In genomic region chr14:60161176-60162107, GRCh38 we compare ENCODE assay signal across 8 cellular contexts. TPM values are rescaled to one million over a fixed set of nuclear protein-coding genes. Genes with fewer than 3 reads are reported as not detected.
A peak's percentile ranks its signal among the peaks of the same experiment; 100 is the strongest.
DNase-seq lines count a peak whose midpoint lies in the region; ATAC-seq, FAIRE-seq and TF ChIP-seq lines count a peak whose summit lies in the region.

No MANE protein-coding gene starts in this region.

- intact Hi-C loops in activated CD4-positive, alpha-beta memory T cell treated with anti-CD3 and anti-CD28 coated beads for 36 hours (cut with micrococcal nuclease): loop anchor here (1.0 to 10.0 kb wide), 2 partner anchors 9 to 677 kb away; partner anchors contain the start of genes JKAMP and L3HYPDH
- intact Hi-C loops in spleen (cut with DNase I; ENCODE audit: low total_unique reads): loop anchor here (5.0 kb wide), 1 partner anchor 69 kb away; the partner anchor contains the start of gene PCNX4

- CTCF ChIA-PET in activated CD4-positive, alpha-beta memory T cell treated with anti-CD3 and anti-CD28 coated beads for 36 hours (lab: Charles Lee): interaction anchor here (0.8 kb wide), 1 partner anchor 197 kb away, joined by 3 read pairs; no protein-coding TSS in a partner anchor
- CTCF ChIA-PET in activated CD4-positive, alpha-beta memory T cell treated with anti-CD3 and anti-CD28 coated beads, Interleukin-2, amount 10 ng/mL, durations not matched to agents 7 days and 5 days (lab: Charles Lee): interaction anchor here (0.8 to 5.6 kb wide), 4 partner anchors 10 to 196 kb away, joined by 3 to 35 read pairs (median 4); no protein-coding TSS in a partner anchor

- no peak overlapping the region for H3K4me3 Mint-ChIP-seq in activated CD4-positive, alpha-beta memory T cell treated with anti-CD3 and anti-CD28 coated beads for 36 hours
- H3K4me3 Mint-ChIP-seq in activated CD4-positive, alpha-beta memory T cell treated with anti-CD3 and anti-CD28 coated beads, Interleukin-2, amount 10 ng/mL, durations not matched to agents 7 days and 5 days: no peak overlapping the region

- peaks cover 8% of the 10 kb centered on the region for H3K36me3 Mint-ChIP-seq in activated CD4-positive, alpha-beta memory T cell treated with anti-CD3 and anti-CD28 coated beads for 36 hours
- H3K36me3 Mint-ChIP-seq in activated CD4-positive, alpha-beta memory T cell treated with anti-CD3 and anti-CD28 coated beads, Interleukin-2, amount 10 ng/mL, durations not matched to agents 7 days and 5 days (ENCODE audit: low read depth): peaks cover 35% of the 10 kb centered on the region

- H3K36me3 ChIP-seq in spleen: no peaks in the 10 kb centered on the region

- TF ChIP-seq POLR2A in spleen (IDR thresholded peaks at IDR 0.05): no peak
- TF ChIP-seq POLR2A in H54 (IDR thresholded peaks at IDR 0.05; ENCODE audit: low read depth, low read length): no peak

- H3K27me3 Mint-ChIP-seq in activated CD4-positive, alpha-beta memory T cell treated with anti-CD3 and anti-CD28 coated beads for 36 hours: no peaks in the 10 kb centered on the region
- H3K27me3 Mint-ChIP-seq in activated CD4-positive, alpha-beta memory T cell treated with anti-CD3 and anti-CD28 coated beads, Interleukin-2, amount 10 ng/mL, durations not matched to agents 7 days and 5 days: no peaks in the 10 kb centered on the region

- H3K4me1 ChIP-seq in spleen: peaks cover 23 to 95% (median 60%) of the 10 kb centered on the region in 6 donors

- WGBS in spleen, 5 donors: 46 to 83% (median 64%) methylated on average over 1 to 2 of the region's 2 CpGs

- peak overlapping the region; percentile 60 for H3K27ac Mint-ChIP-seq in activated CD4-positive, alpha-beta memory T cell treated with anti-CD3 and anti-CD28 coated beads for 36 hours
- H3K27ac Mint-ChIP-seq in activated CD4-positive, alpha-beta memory T cell treated with anti-CD3 and anti-CD28 coated beads, Interleukin-2, amount 10 ng/mL, durations not matched to agents 7 days and 5 days: no peak overlapping the region

- no peaks in the 10 kb centered on the region for H3K9me3 ChIP-seq in spleen

- no peak for ATAC-seq in activated CD4-positive, CD25-positive, alpha-beta regulatory T cell treated with anti-CD3 and anti-CD28 coated beads, Interleukin-2, amount 50 U/mL, for 24 hours

- H3K27ac ChIP-seq in spleen: peak overlapping the region in 6 of 8 donors; percentile 29 to 98 (median 66)

- H3K4me3 ChIP-seq in epithelial cell of esophagus (ENCODE audit: low read length) (no peak overlapping the region), spleen (peak overlapping the region in 1 of 8 donors; percentile 16)

- POLR2A ChIA-PET in activated CD4-positive, alpha-beta memory T cell treated with anti-CD3 and anti-CD28 coated beads for 36 hours (lab: Charles Lee): interaction anchor here (0.5 to 1.2 kb wide), 2 partner anchors 10 to 86 kb away, joined by 3 to 6 read pairs; no protein-coding TSS in a partner anchor
- POLR2A ChIA-PET in activated CD4-positive, alpha-beta memory T cell treated with anti-CD3 and anti-CD28 coated beads, Interleukin-2, amount 10 ng/mL, durations not matched to agents 7 days and 5 days (lab: Charles Lee): interaction anchor here (0.8 to 1.7 kb wide), 5 partner anchors 10 to 70 kb away, joined by 3 to 4 read pairs (median 3); partner anchors contain the start of gene PCNX4

- no peaks in the 10 kb centered on the region for H3K27me3 ChIP-seq in spleen (replicated peaks in 1 of 7)

- FAIRE-seq in H54 (lab: Jason Lieb, UNC): no peak

- DNase-seq in activated CD4-positive, alpha-beta memory T cell treated with anti-CD3 and anti-CD28 coated beads for 36 hours: no peak
- DNase-seq in activated CD4-positive, alpha-beta memory T cell treated with anti-CD3 and anti-CD28 coated beads, Interleukin-2, amount 10 ng/mL, durations not matched to agents 7 days and 5 days: no peak
- DNase-seq in NCI-H524 treated with DMSO at 0.1 percent for 48 hours (lab: John Stamatoyannopoulos, UW): peak; percentile 87
- peak; percentile 67 for DNase-seq in epithelial cell of esophagus (ENCODE audit: low read depth)
- DNase-seq in spleen: no peak
- DNase-seq in stimulated activated CD4-positive, alpha-beta T cell treated with anti-CD3 and anti-CD28 coated beads, Interleukin-2, amount 100 ng/mL, for 48 hours: no peak
- no peak for DNase-seq in H54 (ENCODE audit: insufficient read length, low spot score)

- no peak for TF ChIP-seq CTCF in epithelial cell of esophagus (IDR thresholded peaks at IDR 0.05; ENCODE audit: insufficient read depth, low read depth, low read length, missing control alignments)
- TF ChIP-seq CTCF in spleen (IDR thresholded peaks at IDR 0.05 in 8 of 11, conservative IDR thresholded peaks at IDR 0.05 in 3 of 11): no peak

- no peaks in the 10 kb centered on the region for H3K9me3 Mint-ChIP-seq in activated CD4-positive, alpha-beta memory T cell treated with anti-CD3 and anti-CD28 coated beads for 36 hours
- no peaks in the 10 kb centered on the region for H3K9me3 Mint-ChIP-seq in activated CD4-positive, alpha-beta memory T cell treated with anti-CD3 and anti-CD28 coated beads, Interleukin-2, amount 10 ng/mL, durations not matched to agents 7 days and 5 days

- H3K4me1 Mint-ChIP-seq in activated CD4-positive, alpha-beta memory T cell treated with anti-CD3 and anti-CD28 coated beads for 36 hours (ENCODE audit: low read depth): peaks cover 64% of the 10 kb centered on the region
- H3K4me1 Mint-ChIP-seq in activated CD4-positive, alpha-beta memory T cell treated with anti-CD3 and anti-CD28 coated beads, Interleukin-2, amount 10 ng/mL, durations not matched to agents 7 days and 5 days: peaks cover 40% of the 10 kb centered on the region

RNA-seq across cellular contexts. Expression of gene DHRS7, which starts 3.8 kb away (rescaled TPM):
- total RNA-seq in activated CD4-positive, alpha-beta memory T cell treated with anti-CD3 and anti-CD28 coated beads for 36 hours: 10 to 100 TPM; 70.3 to 74.7 TPM
- total RNA-seq in activated CD4-positive, alpha-beta memory T cell treated with anti-CD3 and anti-CD28 coated beads, Interleukin-2, amount 10 ng/mL, durations not matched to agents 7 days and 5 days: 10 to 100 TPM; 76.5 to 77.9 TPM
- total RNA-seq in spleen: 10 to 100 TPM; 47.5 to 93.1 (median 56.2) TPM
- polyA plus RNA-seq in spleen: 10 to 100 TPM; 30.0 to 32.1 (median 30.8) TPM

Comparison
In these comparisons a context has a peak if more than half of its experiments do, and no peak if none do; other contexts are left out.
1. DNase-seq: peak in NCI-H524 treated with DMSO at 0.1 percent for 48 hours (single experiment) and epithelial cell of esophagus (single experiment); none in activated CD4-positive, alpha-beta memory T cell treated with anti-CD3 and anti-CD28 coated beads for 36 hours (single experiment), activated CD4-positive, alpha-beta memory T cell treated with anti-CD3 and anti-CD28 coated beads, Interleukin-2, amount 10 ng/mL, durations not matched to agents 7 days and 5 days (single experiment), spleen (single experiment), stimulated activated CD4-positive, alpha-beta T cell treated with anti-CD3 and anti-CD28 coated beads, Interleukin-2, amount 100 ng/mL, for 48 hours (0 of 2) and H54 (single experiment).